14 cellular contexts compared by ENCODE assay signal in the genomic region with DNA sequence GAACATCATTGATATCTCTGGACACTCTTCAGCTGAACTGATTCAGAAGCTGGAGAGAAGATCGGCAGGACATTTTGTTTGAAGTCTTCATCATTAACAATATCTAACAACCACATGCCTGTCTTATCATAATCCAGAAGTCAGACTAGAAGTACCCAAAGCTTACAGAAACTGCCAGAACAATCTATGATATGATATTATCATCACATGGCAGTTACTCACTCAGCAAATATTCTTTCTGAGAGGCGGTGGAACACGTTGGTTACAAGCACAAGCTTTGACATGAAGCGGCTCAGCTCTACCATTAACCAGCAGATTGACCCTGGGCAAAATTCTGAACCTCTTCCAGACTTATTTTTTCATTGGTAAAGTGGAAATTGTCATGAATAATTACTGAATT.
A peak's percentile ranks its signal among the peaks of the same experiment; 100 is the strongest.
DNase-seq lines count a peak whose midpoint lies in the region; ATAC-seq, FAIRE-seq and TF ChIP-seq lines count a peak whose summit lies in the region.
"Had no signal": no experiment of that assay in that cellular context is flagged by ENCODE, and none has a peak within 500 bp of the region (broad histone marks: within the 10 kb centered on the region; RNA-seq: fewer than 3 reads in every experiment).

No MANE protein-coding gene starts in this region.

- H3K9me2 ChIP-seq in MM.1S (replicated peaks; ENCODE audit: insufficient read depth, low read length) = no peaks in the 10 kb centered on the region
- H3K9me2 ChIP-seq: SK-N-SH had no signal

- DNase-seq in RWPE2 (ENCODE audit: low spot score) = no peak
- peak; percentile 76 for DNase-seq in bronchial epithelial cell (ENCODE audit: low read depth)
- DNase-seq in foreskin keratinocyte = peak; percentile 80 to 91
- DNase-seq in NCI-H146 (lab: John Stamatoyannopoulos, UW) = no peak
- no peak for DNase-seq in retina
- DNase-seq in MM.1S = no peak
- DNase-seq: H7, Kasumi-1, NCI-H1436 treated with DMSO at 0.1 percent for 48 hours, NCI-H345, Right ventricle myocardium superior, SK-N-SH had no signal

- no peak overlapping the region for H2AFZ ChIP-seq in MM.1S (ENCODE audit: low read length)

- TF ChIP-seq CTCF in RWPE2 (IDR thresholded peaks at IDR 0.05; ENCODE audit: poor library complexity, severe bottlenecking) (no peak), bronchial epithelial cell (IDR thresholded peaks at IDR 0.05; ENCODE audit: insufficient read depth, low read length, severe bottlenecking) (no peak), foreskin keratinocyte (conservative IDR thresholded peaks at IDR 0.05) (no peak), MM.1S (IDR thresholded peaks at IDR 0.05; ENCODE audit: low read length) (no peak)

- H3K27me3 ChIP-seq in RWPE2 (ENCODE audit: insufficient read depth, poor library complexity, severe bottlenecking) (no peaks in the 10 kb centered on the region), bronchial epithelial cell (ENCODE audit: control insufficient read depth, insufficient read depth, low read length) (no peaks in the 10 kb centered on the region), foreskin keratinocyte (no peaks in the 10 kb centered on the region), MM.1S (replicated peaks; ENCODE audit: insufficient read depth, low read length) (no peaks in the 10 kb centered on the region)
- H3K27me3 ChIP-seq: BLaER1 had no signal

- H3K36me3 ChIP-seq in RWPE2 (ENCODE audit: low read depth) = no peaks in the 10 kb centered on the region
- H3K36me3 ChIP-seq in bronchial epithelial cell (ENCODE audit: control insufficient read depth, insufficient read depth, low read length) = no peaks in the 10 kb centered on the region
- no peaks in the 10 kb centered on the region for H3K36me3 ChIP-seq in MM.1S (replicated peaks; ENCODE audit: insufficient read depth, low read length)
- H3K36me3 ChIP-seq: BLaER1 had no signal

- ATAC-seq in RWPE2 (ENCODE audit: low read depth) (peak; percentile 81), foreskin keratinocyte (peak; percentile 89), HG02973 (IDR thresholded peaks at IDR 0.05; ENCODE audit: unreplicated experiment) (no peak)

- H4K20me1 ChIP-seq in MM.1S (ENCODE audit: insufficient read depth, low read length) = no peaks in the 10 kb centered on the region
- H4K20me1 ChIP-seq: BLaER1 had no signal

- H3K4me2 ChIP-seq in MM.1S (ENCODE audit: low read depth, low read length) = no peak overlapping the region
- H3K4me2 ChIP-seq: BLaER1, SK-N-SH had no signal

- H3K4me1 ChIP-seq in RWPE2 (ENCODE audit: insufficient read depth, poor library complexity, severe bottlenecking) (peaks cover 40% of the 10 kb centered on the region), foreskin keratinocyte (peaks cover 23% of the 10 kb centered on the region), MM.1S (ENCODE audit: low read length) (no peaks in the 10 kb centered on the region)
- H3K4me1 ChIP-seq: BLaER1 had no signal

- no peaks in the 10 kb centered on the region for H3F3A ChIP-seq in MM.1S (ENCODE audit: insufficient read depth, low read length)

- FAIRE-seq in bronchial epithelial cell (lab: Jason Lieb, UNC) = no peak

- H3K4me3 ChIP-seq in RWPE2 (ENCODE audit: severe bottlenecking) (no peak overlapping the region), bronchial epithelial cell (ENCODE audit: low read depth, low read length) (no peak overlapping the region), MM.1S (ENCODE audit: low read length) (no peak overlapping the region)
- H3K4me3 ChIP-seq: BLaER1 had no signal

- H3K9ac ChIP-seq in MM.1S (ENCODE audit: low read length) = no peak overlapping the region
- H3K9ac ChIP-seq: BLaER1, SK-N-SH had no signal

- H3K27ac ChIP-seq in RWPE2 (ENCODE audit: poor library complexity, severe bottlenecking) (peak overlapping the region; percentile 66), foreskin keratinocyte (peak overlapping the region; percentile 28), MM.1S (ENCODE audit: low read length) (no peak overlapping the region)
- H3K27ac ChIP-seq: BLaER1 had no signal

- H3K79me2 ChIP-seq in MM.1S (ENCODE audit: low read length) = no peaks in the 10 kb centered on the region

- H3K9me3 ChIP-seq in RWPE2 (ENCODE audit: severe bottlenecking) = no peaks in the 10 kb centered on the region
- H3K9me3 ChIP-seq in MM.1S (replicated peaks; ENCODE audit: insufficient read depth, low read length) = no peaks in the 10 kb centered on the region
- H3K9me3 ChIP-seq: BLaER1, SK-N-SH had no signal

Comparison
In these comparisons a context has a peak if more than half of its experiments do, and no peak if none do; other contexts are left out.
1. DNase-seq: peak in bronchial epithelial cell (single experiment) and foreskin keratinocyte (2 of 2); none in RWPE2 (single experiment), NCI-H146 (single experiment), retina (single experiment) and MM.1S (single experiment).